ENCODE assay signal across 12 cellular contexts in the genomic region with DNA sequence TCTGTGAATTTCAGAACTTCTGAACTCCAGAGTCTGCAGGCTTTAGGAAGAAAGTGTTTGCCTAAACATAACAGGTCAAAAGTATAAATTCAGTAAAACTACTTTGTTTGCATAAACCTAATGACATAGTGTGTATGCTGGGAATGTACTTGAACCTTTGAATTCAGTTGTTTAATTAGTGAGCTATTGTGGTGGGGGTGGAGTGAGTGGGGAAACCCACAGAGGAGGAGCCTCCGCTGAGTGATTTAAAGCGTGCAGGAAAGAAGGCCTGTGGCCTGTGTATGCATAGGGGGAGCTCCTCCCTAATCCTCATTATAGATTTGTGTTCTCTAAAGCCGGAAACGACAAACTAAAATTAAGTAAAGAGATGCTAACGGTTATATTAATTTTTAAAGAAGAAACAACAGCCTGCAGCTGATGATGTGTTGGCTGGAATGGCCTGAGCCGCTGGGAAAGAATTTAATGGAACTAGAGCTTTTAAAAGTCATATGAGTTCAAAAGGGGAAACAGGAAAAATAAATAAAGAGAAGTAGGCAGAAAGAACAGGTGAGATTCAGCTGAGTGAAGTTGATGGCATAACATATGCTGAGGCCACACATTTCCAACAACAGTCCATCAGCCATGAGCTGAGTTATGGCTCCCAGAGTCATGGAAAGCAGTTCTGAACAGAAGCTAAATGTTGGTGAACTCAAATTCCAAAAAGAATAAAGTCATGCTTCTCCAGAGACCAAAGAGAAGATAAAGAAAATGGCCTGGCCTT.
A peak's percentile ranks its signal among the peaks of the same experiment; 100 is the strongest.
DNase-seq lines count a peak whose midpoint lies in the region; ATAC-seq lines count a peak whose summit lies in the region.
"Had no signal": no experiment of that assay in that cellular context is flagged by ENCODE, and none has a peak within 500 bp of the region (broad histone marks: within the 10 kb centered on the region; RNA-seq: fewer than 3 reads in every experiment).

No MANE protein-coding gene starts in this region.

- H3K27ac Mint-ChIP-seq in stimulated activated naive B cell treated with anti-CD40 and anti-IgM and Interleukin-4, amounts not matched to agents 10 μg/mL and 1 μg/mL and 100 μg/mL, for 72 hours = peak overlapping the region; percentile 1
- H3K27ac Mint-ChIP-seq: dendritic cell treated with granulocyte-macrophage colony-stimulating factor and Interleukin-4, amounts not matched to agents 40 ng/mL and 50 ng/mL, for 4 days had no signal

- ATAC-seq in HG02759 (IDR thresholded peaks at IDR 0.05; ENCODE audit: unreplicated experiment) (peak; percentile 93), HG03571 (IDR thresholded peaks at IDR 0.05; ENCODE audit: unreplicated experiment) (peak; percentile 85)
- ATAC-seq in stimulated activated naive B cell treated with anti-CD40 and anti-IgM and Interleukin-4, amounts not matched to agents 10 μg/mL and 1 μg/mL and 100 μg/mL, for 72 hours (replicated peaks) = peak in 1 of 2 donors; percentile 80
- ATAC-seq: activated T-cell treated with anti-CD3 and anti-CD28 coated beads, Interleukin-2, amount 50 U/mL, for 4 hours had no signal

- no peaks in the 10 kb centered on the region for H3K27me3 Mint-ChIP-seq in stimulated activated naive B cell treated with anti-CD40 and anti-IgM and Interleukin-4, amounts not matched to agents 10 μg/mL and 1 μg/mL and 100 μg/mL, for 72 hours

- H3K36me3 Mint-ChIP-seq in stimulated activated naive B cell treated with anti-CD40 and anti-IgM and Interleukin-4, amounts not matched to agents 10 μg/mL and 1 μg/mL and 100 μg/mL, for 72 hours = no peaks in the 10 kb centered on the region

- DNase-seq in DMS53 (lab: John Stamatoyannopoulos, UW) (peak; percentile 59), DMS53 treated with DMSO at 0.1 percent for 48 hours (lab: John Stamatoyannopoulos, UW; ENCODE audit: unreplicated experiment) (no peak), putamen (ENCODE audit: low spot score) (no peak), NCI-H526 treated with DMSO at 0.1 percent for 48 hours (lab: John Stamatoyannopoulos, UW) (no peak)
- no peak for DNase-seq in stimulated activated naive B cell treated with anti-CD40 and anti-IgM and Interleukin-4, amounts not matched to agents 10 μg/mL and 1 μg/mL and 100 μg/mL, for 72 hours
- no peak for DNase-seq in stimulated activated CD8-positive, alpha-beta memory T cell treated with anti-CD3 and anti-CD28 coated beads, Interleukin-4, amount 100 ng/mL, for 48 hours
- DNase-seq: activated T-cell treated with anti-CD3 and anti-CD28 coated beads, Interleukin-2, amount 50 U/mL, for 4 hours; MG63; SK-N-SH had no signal

- H3K4me1 Mint-ChIP-seq in stimulated activated naive B cell treated with anti-CD40 and anti-IgM and Interleukin-4, amounts not matched to agents 10 μg/mL and 1 μg/mL and 100 μg/mL, for 72 hours = peaks cover 4 to 5% of the 10 kb centered on the region in 2 donors

- H3K4me3 Mint-ChIP-seq in stimulated activated naive B cell treated with anti-CD40 and anti-IgM and Interleukin-4, amounts not matched to agents 10 μg/mL and 1 μg/mL and 100 μg/mL, for 72 hours = no peak overlapping the region
- H3K4me3 Mint-ChIP-seq: activated T-cell treated with anti-CD3 and anti-CD28 coated beads, Interleukin-2, amount 50 U/mL, for 4 hours; dendritic cell treated with granulocyte-macrophage colony-stimulating factor and Interleukin-4, amounts not matched to agents 40 ng/mL and 50 ng/mL, for 4 days had no signal

- H3K9me3 Mint-ChIP-seq in stimulated activated naive B cell treated with anti-CD40 and anti-IgM and Interleukin-4, amounts not matched to agents 10 μg/mL and 1 μg/mL and 100 μg/mL, for 72 hours = peaks cover 5 to 9% of the 10 kb centered on the region in 2 donors
